2 cellular contexts compared by ENCODE assay signal in the genomic region with DNA sequence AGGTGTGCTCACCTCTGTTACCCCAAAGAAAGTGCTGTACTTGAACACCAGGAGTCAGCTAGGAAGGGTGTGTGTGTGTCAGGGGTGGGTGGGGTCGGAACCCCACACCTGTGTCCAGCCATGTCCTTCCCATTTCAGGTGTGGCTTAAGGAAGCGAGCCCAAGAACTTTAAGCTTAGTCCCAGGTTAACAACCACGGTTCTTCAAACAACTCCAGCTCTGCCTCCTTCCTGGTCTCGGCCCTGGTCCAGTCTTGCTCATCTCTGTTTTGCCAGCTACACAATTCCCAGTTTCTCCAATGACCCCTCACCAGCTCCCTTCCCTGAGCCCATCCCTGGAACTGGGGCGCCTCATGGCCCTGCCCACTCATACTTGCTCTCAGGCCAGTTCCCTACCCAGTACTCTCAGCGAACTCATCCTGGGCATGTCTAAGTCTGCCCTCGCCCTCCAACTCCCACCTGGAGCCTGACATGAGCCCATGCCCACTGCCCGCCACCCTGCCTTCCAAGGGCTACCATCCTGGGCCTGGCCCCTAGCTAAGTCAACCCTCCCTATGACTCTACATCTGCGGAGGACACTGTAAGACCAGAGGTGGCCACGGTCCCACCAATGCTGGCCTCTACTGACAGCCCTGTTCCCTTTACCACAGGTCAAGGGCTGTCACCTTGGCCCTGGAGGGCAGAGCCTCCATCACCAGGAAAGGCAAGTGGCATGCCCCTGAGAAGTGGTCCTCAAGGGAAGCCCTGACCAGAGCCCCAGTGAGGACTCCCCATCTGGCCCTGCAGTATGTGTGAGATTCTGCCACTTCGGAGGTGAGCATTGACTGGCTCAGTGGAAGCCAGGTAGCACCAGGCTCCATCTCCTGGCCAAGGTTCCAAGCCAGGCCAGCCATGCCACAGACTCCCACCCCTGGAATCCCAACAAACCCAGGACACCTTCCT.
"Had no signal": no experiment of that assay in that cellular context is flagged by ENCODE, and none has a peak within 500 bp of the region (broad histone marks: within the 10 kb centered on the region; RNA-seq: fewer than 3 reads in every experiment).

No MANE protein-coding gene starts in this region.

- H3K27me3 ChIP-seq: SJSA1 had no signal

- H3K4me3 ChIP-seq: SJSA1 had no signal

- H3K27ac ChIP-seq: epithelial cell of prostate, SJSA1 had no signal

- H3K9me3 ChIP-seq: SJSA1 had no signal
